Comparison of ENCODE assay signal across 20 cellular contexts in genomic region chr5:73494716-73495115, GRCh38. TPM values are rescaled to one million over a fixed set of nuclear protein-coding genes. Genes with fewer than 3 reads are reported as not detected.
"Had no signal": no experiment of that assay in that cellular context is flagged by ENCODE, and none has a peak within 500 bp of the region (broad histone marks: within the 10 kb centered on the region; RNA-seq: fewer than 3 reads in every experiment).

No MANE protein-coding gene starts in this region.

- DNase-seq: effector memory CD4-positive, alpha-beta T cell; foreskin keratinocyte; left colon; left ventricle myocardium superior; mesendoderm; naive thymus-derived CD8-positive, alpha-beta T cell; nucleus accumbens; pancreas; right cardiac atrium; small intestine; stimulated activated CD4-positive, alpha-beta T cell treated with anti-CD3 and anti-CD28 coated beads, Interleukin-12 subunit alpha, Interleukin-12 subunit beta, amount 100 ng/mL, for 4 hours; stimulated activated naive CD4-positive, alpha-beta T cell; thyroid gland had no signal

- H3K4me3 ChIP-seq: coronary artery, esophagus muscularis mucosa, hepatocyte, lung, pancreas, suprapubic skin, thyroid gland had no signal

- FAIRE-seq: endometrium, pancreas, small intestine, urothelium cell line had no signal

- ATAC-seq: foreskin keratinocyte; left colon; left ventricle myocardium superior; naive thymus-derived CD8-positive, alpha-beta T cell; pancreas; right cardiac atrium had no signal

RNA-seq across cellular contexts. Expression of gene FOXD1, which starts 46.1 kb away (rescaled TPM):
- total RNA-seq: left ventricle myocardium superior; naive thymus-derived CD8-positive, alpha-beta T cell; right cardiac atrium had no signal
- polyA plus RNA-seq: naive thymus-derived CD8-positive, alpha-beta T cell had no signal
